ENCODE assay signal across 27 cellular contexts in genomic region chr20:57426831-57427230, GRCh38.
"Had no signal": no experiment of that assay in that cellular context is flagged by ENCODE, and none has a peak within 500 bp of the region (broad histone marks: within the 10 kb centered on the region; RNA-seq: fewer than 3 reads in every experiment).

No MANE protein-coding gene starts in this region.

- H3K27me3 ChIP-seq: body of pancreas, gastrocnemius medialis, pancreas, sigmoid colon, upper lobe of right lung had no signal

- H3K27ac ChIP-seq: body of pancreas, coronary artery, gastrocnemius medialis, pancreas, prostate gland, sigmoid colon, suprapubic skin, tibial artery, upper lobe of right lung had no signal

- H3K36me3 ChIP-seq: gastrocnemius medialis, pancreas, prostate gland, sigmoid colon, suprapubic skin, tibial artery, upper lobe of right lung had no signal

- ATAC-seq: activated CD8-positive, alpha-beta memory T cell treated with anti-CD3 and anti-CD28 coated beads, Interleukin-2, amount 10 ng/mL, durations not matched to agents 7 days and 5 days; activated CD8-positive, alpha-beta T cell treated with anti-CD3 and anti-CD28 coated beads, Interleukin-2, amount 10 ng/mL, durations not matched to agents 7 days and 5 days; body of pancreas; effector memory CD8-positive, alpha-beta T cell; gastrocnemius medialis; naive thymus-derived CD4-positive, alpha-beta T cell; upper lobe of right lung had no signal

- H3K9me3 ChIP-seq: body of pancreas, gastrocnemius medialis, pancreas, prostate gland, sigmoid colon, suprapubic skin, tibial artery, upper lobe of right lung had no signal

- DNase-seq: activated CD4-positive, alpha-beta T cell treated with anti-CD3 and anti-CD28 coated beads for 1 hour; activated CD4-positive, alpha-beta T cell treated with anti-CD3 and anti-CD28 coated beads, Interleukin-2, amount 50 U/mL, for 1 hour; activated CD8-positive, alpha-beta memory T cell treated with anti-CD3 and anti-CD28 coated beads, Interleukin-2, amount 10 ng/mL, durations not matched to agents 7 days and 5 days; activated CD8-positive, alpha-beta T cell treated with anti-CD3 and anti-CD28 coated beads, Interleukin-2, amount 10 ng/mL, durations not matched to agents 7 days and 5 days; activated effector memory CD4-positive, alpha-beta T cell treated with Interleukin-2 at 50 U/mL for 16 hours; activated naive CD4-positive, alpha-beta T cell treated with Interleukin-2 at 50 U/mL for 16 hours; activated T-cell treated with anti-CD3 and anti-CD28 coated beads for 4 hours; aorta; body of pancreas; effector memory CD8-positive, alpha-beta T cell; erythroblast; gastrocnemius medialis; glutamatergic neuron; naive thymus-derived CD4-positive, alpha-beta T cell; nucleus accumbens; retina; sigmoid colon; small intestine; stimulated activated CD4-positive, alpha-beta T cell treated with anti-CD3 and anti-CD28 coated beads, Interleukin-2, amount 100 ng/mL, for 24 hours; stimulated activated naive CD4-positive, alpha-beta T cell; T-helper 2 cell; tibial artery; upper lobe of right lung had no signal

- H3K4me3 ChIP-seq: body of pancreas, coronary artery, gastrocnemius medialis, pancreas, prostate gland, sigmoid colon, suprapubic skin, tibial artery, upper lobe of right lung had no signal

- H3K4me1 ChIP-seq: prostate gland, sigmoid colon, suprapubic skin, upper lobe of right lung had no signal
